ENCODE assay signal across 1 cellular context in the genomic region with DNA sequence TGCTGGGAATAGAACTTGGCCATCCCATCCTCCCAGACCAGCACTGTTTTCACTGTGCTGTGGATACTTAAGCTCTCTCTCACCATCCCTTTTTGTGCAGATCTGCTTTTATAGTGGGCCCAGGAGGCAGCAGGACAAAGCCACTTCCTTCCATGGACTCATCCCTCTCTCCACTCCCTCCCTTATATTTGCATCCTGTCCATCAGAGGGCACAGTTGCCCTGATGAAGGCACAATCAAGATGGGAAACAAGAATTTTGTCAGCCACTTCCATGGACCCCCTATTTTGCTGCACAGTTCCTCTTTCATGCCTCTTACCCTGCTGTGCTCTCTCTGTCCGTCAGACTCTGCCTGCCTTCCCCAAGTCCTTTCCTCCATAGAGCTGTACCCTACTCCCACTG.
TF ChIP-seq lines count a peak whose summit lies in the region.

No MANE protein-coding gene starts in this region.

TF ChIP-seq in H1, 55 proteins besides CTCF, POLR2A, EP300 and RAD21 (continued from another document):
- TF ChIP-seq BRCA1 (IDR thresholded peaks at IDR 0.05; ENCODE audit: low read depth, low read length) (no peak), CHD2 (IDR thresholded peaks at IDR 0.05; ENCODE audit: low read length) (no peak), TBP (IDR thresholded peaks at IDR 0.05; ENCODE audit: low read depth, low read length) (no peak), POU5F1 (IDR thresholded peaks at IDR 0.05; ENCODE audit: low read depth, low read length) (no peak)
